1 cellular context compared by ENCODE assay signal in genomic region chr12:109571773-109572505, GRCh38.
TF ChIP-seq lines count a peak whose summit lies in the region.

No MANE protein-coding gene starts in this region.

TF ChIP-seq in K562, 482 proteins besides CTCF, POLR2A, EP300 and RAD21:
- TF ChIP-seq ZKSCAN1 (IDR thresholded peaks at IDR 0.05; ENCODE audit: low read depth, low read length) (no peak), THRB (CRISPR knock-in tag; conservative IDR thresholded peaks at IDR 0.05) (no peak)
